ENCODE assay signal across 1 cellular context in genomic region chr2:231666171-231667095, GRCh38.
A peak's percentile ranks its signal among the peaks of the same experiment; 100 is the strongest.
TF ChIP-seq lines count a peak whose summit lies in the region.

No MANE protein-coding gene starts in this region.

TF ChIP-seq in HepG2, 621 proteins besides CTCF, POLR2A, EP300 and RAD21 (continued from another document and continues in another):
- no peak; the same call in 1 of the 2 replicates for TF ChIP-seq PRDM10 (CRISPR knock-in tag; IDR thresholded peaks at IDR 0.05; ENCODE audit: low read depth)
- TF ChIP-seq ZNF660 (CRISPR knock-in tag; IDR thresholded peaks at IDR 0.05; ENCODE audit: borderline replicate concordance, low read depth) = no peak
- TF ChIP-seq RBM22 (optimal IDR thresholded peaks at IDR 0.05; ENCODE audit: low read length) = no peak
- 0 out of 2 replicates have a peak, but pooled peaks have one; percentile 42 for TF ChIP-seq ZNF770 (CRISPR knock-in tag; IDR thresholded peaks at IDR 0.05)
- no peak for TF ChIP-seq ZSCAN20 (CRISPR knock-in tag; IDR thresholded peaks at IDR 0.05; ENCODE audit: borderline replicate concordance)
- no peak for TF ChIP-seq ZNF260 (CRISPR knock-in tag; IDR thresholded peaks at IDR 0.05; ENCODE audit: borderline replicate concordance, low read depth)
- 0 out of 2 replicates have a peak, but pooled peaks have one; percentile 11 for TF ChIP-seq FOXP4 (CRISPR knock-in tag; IDR thresholded peaks at IDR 0.05)
- peak; percentile 85 for TF ChIP-seq PHF21A (CRISPR knock-in tag; IDR thresholded peaks at IDR 0.05)
- peak; percentile 35; the same call in 1 of the 2 replicates for TF ChIP-seq NFYC (CRISPR knock-in tag; IDR thresholded peaks at IDR 0.05)
- no peak for TF ChIP-seq ZFAT (CRISPR knock-in tag; conservative IDR thresholded peaks at IDR 0.05)
- peak; percentile 39 for TF ChIP-seq HOXA3 (CRISPR knock-in tag; IDR thresholded peaks at IDR 0.05)
- no peak for TF ChIP-seq ZC3H4 (CRISPR knock-in tag; IDR thresholded peaks at IDR 0.05; ENCODE audit: borderline replicate concordance)
- TF ChIP-seq ZNF687 (CRISPR knock-in tag; IDR thresholded peaks at IDR 0.05) = peak; percentile 82
- peak; percentile 30; the same call in 1 of the 2 replicates for TF ChIP-seq PHF20 (CRISPR knock-in tag; IDR thresholded peaks at IDR 0.05)
- TF ChIP-seq TEAD3 (CRISPR knock-in tag; optimal IDR thresholded peaks at IDR 0.05; ENCODE audit: borderline replicate concordance) = peak; percentile 43
- no peak for TF ChIP-seq NR2F1 (CRISPR knock-in tag; IDR thresholded peaks at IDR 0.05)
- TF ChIP-seq SMAD9 (CRISPR knock-in tag; IDR thresholded peaks at IDR 0.05) = no peak
- no peak for TF ChIP-seq GTF3A (CRISPR knock-in tag; conservative IDR thresholded peaks at IDR 0.05)
- no peak for TF ChIP-seq HNRNPK (IDR thresholded peaks at IDR 0.05; ENCODE audit: low read depth, low read length, poor library complexity, severe bottlenecking)
- no peak for TF ChIP-seq LRRFIP1 (CRISPR knock-in tag; conservative IDR thresholded peaks at IDR 0.05)
- TF ChIP-seq NFATC3 (CRISPR knock-in tag; IDR thresholded peaks at IDR 0.05) = no peak
- no peak for TF ChIP-seq JARID2 (CRISPR knock-in tag; IDR thresholded peaks at IDR 0.05; ENCODE audit: insufficient replicate concordance)
- 0 out of 2 replicates have a peak, but pooled peaks have one; percentile 20 for TF ChIP-seq MTA1 (CRISPR knock-in tag; IDR thresholded peaks at IDR 0.05; ENCODE audit: borderline replicate concordance)
- TF ChIP-seq ZNF691 (CRISPR knock-in tag; IDR thresholded peaks at IDR 0.05; ENCODE audit: borderline replicate concordance, low read depth) = no peak
- TF ChIP-seq ONECUT2 (CRISPR knock-in tag; IDR thresholded peaks at IDR 0.05) = no peak
- peak; percentile 40; the same call in 1 of the 2 replicates for TF ChIP-seq MYPOP (CRISPR knock-in tag; IDR thresholded peaks at IDR 0.05)
- TF ChIP-seq STAT6 (CRISPR knock-in tag; IDR thresholded peaks at IDR 0.05; ENCODE audit: borderline replicate concordance) = no peak
- no peak for TF ChIP-seq ZNF562 (CRISPR knock-in tag; IDR thresholded peaks at IDR 0.05; ENCODE audit: borderline replicate concordance)
- TF ChIP-seq JDP2 (CRISPR knock-in tag; IDR thresholded peaks at IDR 0.05; ENCODE audit: borderline replicate concordance) = no peak
- no peak for TF ChIP-seq NCOA5 (CRISPR knock-in tag; IDR thresholded peaks at IDR 0.05)
- peak; percentile 35; the same call in 1 of the 2 replicates for TF ChIP-seq ZNF331 (CRISPR knock-in tag; IDR thresholded peaks at IDR 0.05)
- no peak for TF ChIP-seq ZNF263 (CRISPR knock-in tag; IDR thresholded peaks at IDR 0.05)
- no peak for TF ChIP-seq ZFP37 (CRISPR knock-in tag; IDR thresholded peaks at IDR 0.05; ENCODE audit: borderline replicate concordance)
- TF ChIP-seq SNRNP70 (IDR thresholded peaks at IDR 0.05; ENCODE audit: low read depth, low read length) = no peak
- TF ChIP-seq DZIP1 (CRISPR knock-in tag; IDR thresholded peaks at IDR 0.05) = 0 out of 2 replicates have a peak, but pooled peaks have one; percentile 47
